ENCODE assay signal across 8 cellular contexts in the genomic region with DNA sequence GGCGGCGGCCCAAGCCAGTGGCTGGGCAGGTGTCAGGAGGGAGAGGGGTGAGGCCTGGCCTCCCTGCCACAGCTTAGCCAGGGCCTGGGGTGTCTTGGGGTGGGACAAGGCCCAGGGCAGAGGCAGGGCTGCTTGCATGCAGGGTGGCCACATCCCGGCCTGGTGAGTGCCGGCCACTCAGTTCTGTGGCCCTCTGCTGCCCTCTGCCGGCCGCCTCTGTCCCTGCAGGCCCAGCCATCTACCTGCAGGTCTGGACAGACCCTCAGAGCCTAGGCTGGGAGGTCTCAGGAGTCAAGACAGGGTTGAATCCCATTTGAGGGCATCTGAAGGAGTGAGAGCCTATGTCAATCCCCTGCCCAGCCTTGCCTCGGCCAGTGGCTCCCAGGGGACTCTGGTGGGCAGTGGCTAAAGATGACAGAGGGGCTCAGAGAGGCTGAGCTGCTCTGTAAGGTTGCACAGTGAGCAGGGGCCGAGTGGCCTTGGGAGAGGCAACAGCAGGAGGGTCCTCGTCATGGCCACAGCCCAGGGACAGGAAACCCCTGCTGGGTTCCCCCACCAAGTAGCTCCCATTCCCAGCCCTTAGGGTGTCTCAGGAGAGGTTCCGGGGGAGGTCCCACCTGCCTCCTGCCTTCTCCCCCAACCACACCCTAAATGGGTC. TPM values are rescaled to one million over a fixed set of nuclear protein-coding genes. Genes with fewer than 3 reads are reported as not detected.
DNase-seq lines count a peak whose midpoint lies in the region; ATAC-seq, FAIRE-seq and TF ChIP-seq lines count a peak whose summit lies in the region.
"Not testable (repeated sequence)": the region's sequence is repeated elsewhere in the genome, so short reads cannot be mapped to it uniquely, and the experiment has no call there.

No MANE protein-coding gene starts in this region.

- peak; percentile 91 to 98 (median 94) for ATAC-seq in pancreas
- ATAC-seq in stimulated activated naive B cell treated with anti-CD40 and anti-IgM and Interleukin-4, amounts not matched to agents 10 μg/mL and 1 μg/mL and 100 μg/mL, for 72 hours (replicated peaks) = peak; percentile 90 to 91

- CTCF ChIA-PET in Calu3 (lab: Charles Lee) = interaction anchor here (2.3 kb wide), 1 partner anchor 129 kb away, joined by 11 read pairs; no protein-coding TSS in a partner anchor
- CTCF ChIA-PET in activated CD4-positive, alpha-beta memory T cell treated with anti-CD3 and anti-CD28 coated beads, Interleukin-2, amount 10 ng/mL, durations not matched to agents 7 days and 5 days (lab: Charles Lee) = interaction anchor here (0.7 to 1.1 kb wide), 3 partner anchors 34 to 129 kb away, joined by 3 to 6 read pairs (median 3); a partner anchor contains a TSS
- CTCF ChIA-PET in mammary epithelial cell (lab: Charles Lee; ENCODE audit: low non-redundant PET) = not testable (repeated sequence)

- peaks cover 14% of the 10 kb centered on the region for H3K27me3 ChIP-seq in OCI-LY3 (ENCODE audit: low read depth, low read length)
- H3K27me3 ChIP-seq in mammary epithelial cell (ENCODE audit: insufficient read depth, low read length); right atrium auricular region; pancreas: not testable (repeated sequence)

- H3K36me3 Mint-ChIP-seq in Calu3 (ENCODE audit: insufficient read depth, unreplicated experiment); activated CD4-positive, alpha-beta memory T cell treated with anti-CD3 and anti-CD28 coated beads, Interleukin-2, amount 10 ng/mL, durations not matched to agents 7 days and 5 days (ENCODE audit: low read depth); stimulated activated naive B cell treated with anti-CD40 and anti-IgM and Interleukin-4, amounts not matched to agents 10 μg/mL and 1 μg/mL and 100 μg/mL, for 72 hours: not testable (repeated sequence)

- H3K79me2 ChIP-seq in OCI-LY3 (ENCODE audit: low read length); mammary epithelial cell (ENCODE audit: insufficient read depth, low read length): not testable (repeated sequence)

- H3K4me1 Mint-ChIP-seq in Calu3 (ENCODE audit: low read depth, unreplicated experiment); activated CD4-positive, alpha-beta memory T cell treated with anti-CD3 and anti-CD28 coated beads, Interleukin-2, amount 10 ng/mL, durations not matched to agents 7 days and 5 days: not testable (repeated sequence)
- H3K4me1 Mint-ChIP-seq in stimulated activated naive B cell treated with anti-CD40 and anti-IgM and Interleukin-4, amounts not matched to agents 10 μg/mL and 1 μg/mL and 100 μg/mL, for 72 hours = peaks cover 4 to 16% of the 10 kb centered on the region in 2 donors

- WGBS in mammary epithelial cell (ENCODE audit: low coverage, missing lambda C conversion rate) = 0% methylated on average over 5 of the region's 10 CpGs
- WGBS in pancreas, 2 donors = 2 to 25% methylated on average over 4 to 9 of the region's 10 CpGs

- not testable (repeated sequence) for H3K36me3 ChIP-seq in OCI-LY3 (replicated peaks; ENCODE audit: low read depth, low read length); mammary epithelial cell (ENCODE audit: insufficient read depth, low read length); right atrium auricular region; pancreas

- H3K4me3 Mint-ChIP-seq in Calu3 (ENCODE audit: low read depth, unreplicated experiment); activated CD4-positive, alpha-beta memory T cell treated with anti-CD3 and anti-CD28 coated beads, Interleukin-2, amount 10 ng/mL, durations not matched to agents 7 days and 5 days; stimulated activated naive B cell treated with anti-CD40 and anti-IgM and Interleukin-4, amounts not matched to agents 10 μg/mL and 1 μg/mL and 100 μg/mL, for 72 hours: not testable (repeated sequence)

- not testable (repeated sequence) for H3K9me3 Mint-ChIP-seq in Calu3 (ENCODE audit: low read depth, unreplicated experiment); activated CD4-positive, alpha-beta memory T cell treated with anti-CD3 and anti-CD28 coated beads, Interleukin-2, amount 10 ng/mL, durations not matched to agents 7 days and 5 days; stimulated activated naive B cell treated with anti-CD40 and anti-IgM and Interleukin-4, amounts not matched to agents 10 μg/mL and 1 μg/mL and 100 μg/mL, for 72 hours

- not testable (repeated sequence) for H3K27ac ChIP-seq in OCI-LY3 (ENCODE audit: low read length); mammary epithelial cell (ENCODE audit: insufficient read depth, low read depth, low read length); right atrium auricular region; pancreas

- H3K4me2 ChIP-seq in OCI-LY3 (ENCODE audit: low read length); mammary epithelial cell (ENCODE audit: insufficient read depth, low read depth, low read length): not testable (repeated sequence)

- not testable (repeated sequence) for H3K9me3 ChIP-seq in OCI-LY3 (ENCODE audit: insufficient read depth, low read length); mammary epithelial cell (replicated peaks; ENCODE audit: insufficient read depth, low read length); right atrium auricular region; pancreas

- intact Hi-C loops in Calu3 (cut with micrococcal nuclease; ENCODE audit: unreplicated experiment) = not testable (repeated sequence)
- intact Hi-C loops in mammary epithelial cell (cut with micrococcal nuclease) (loop anchor here (1.0 kb wide), 1 partner anchor 129 kb away; no protein-coding TSS in a partner anchor), pancreas (cut with DNase I) (loop anchor here (2.0 to 10.0 kb wide), 3 partner anchors 129 to 311 kb away; a partner anchor contains a TSS)

- not testable (repeated sequence) for H3K9ac ChIP-seq in OCI-LY3 (ENCODE audit: low read length); mammary epithelial cell (ENCODE audit: insufficient read depth, low read length)

- H3K27ac Mint-ChIP-seq in Calu3 (ENCODE audit: unreplicated experiment); activated CD4-positive, alpha-beta memory T cell treated with anti-CD3 and anti-CD28 coated beads, Interleukin-2, amount 10 ng/mL, durations not matched to agents 7 days and 5 days; stimulated activated naive B cell treated with anti-CD40 and anti-IgM and Interleukin-4, amounts not matched to agents 10 μg/mL and 1 μg/mL and 100 μg/mL, for 72 hours: not testable (repeated sequence)

- H3K27me3 Mint-ChIP-seq in Calu3 (ENCODE audit: unreplicated experiment) = peaks cover 86% of the 10 kb centered on the region
- not testable (repeated sequence) for H3K27me3 Mint-ChIP-seq in activated CD4-positive, alpha-beta memory T cell treated with anti-CD3 and anti-CD28 coated beads, Interleukin-2, amount 10 ng/mL, durations not matched to agents 7 days and 5 days; stimulated activated naive B cell treated with anti-CD40 and anti-IgM and Interleukin-4, amounts not matched to agents 10 μg/mL and 1 μg/mL and 100 μg/mL, for 72 hours

- DNase-seq in Calu3 (peak; percentile 85), HTR-8/SVneo (ENCODE audit: insufficient read length, low spot score) (peak; percentile 23), right atrium auricular region (ENCODE audit: low spot score) (peak; percentile 80), pancreas (peak; percentile 54 to 98 (median 88))
- DNase-seq in activated CD4-positive, alpha-beta memory T cell treated with anti-CD3 and anti-CD28 coated beads, Interleukin-2, amount 10 ng/mL, durations not matched to agents 7 days and 5 days = peak; percentile 81
- not testable (repeated sequence) for DNase-seq in mammary epithelial cell
- DNase-seq in stimulated activated naive B cell treated with anti-CD40 and anti-IgM and Interleukin-4, amounts not matched to agents 10 μg/mL and 1 μg/mL and 100 μg/mL, for 72 hours = peak; percentile 72

- POLR2A ChIA-PET in activated CD4-positive, alpha-beta memory T cell treated with anti-CD3 and anti-CD28 coated beads, Interleukin-2, amount 10 ng/mL, durations not matched to agents 7 days and 5 days (lab: Charles Lee) = not testable (repeated sequence)

- dilution Hi-C loops in mammary epithelial cell (cut with HindIII; ENCODE audit: low sequenced_read_pairs) = not testable (repeated sequence)

- in situ Hi-C loops in mammary epithelial cell (cut with MboI; ENCODE audit: low sequenced_read_pairs in 2 of 2) = loop anchor here in 1 of 2 donors (25.0 kb wide), 1 partner anchor 1349 kb away; a partner anchor contains a TSS

- not testable (repeated sequence) for H2AFZ ChIP-seq in OCI-LY3 (ENCODE audit: low read depth, low read length); mammary epithelial cell (ENCODE audit: low read depth, low read length)

- not testable (repeated sequence) for H4K20me1 ChIP-seq in OCI-LY3 (ENCODE audit: insufficient read depth, low read length); mammary epithelial cell (ENCODE audit: insufficient read depth, low read length)

- not testable (repeated sequence) for H3K4me1 ChIP-seq in OCI-LY3 (ENCODE audit: low read length); mammary epithelial cell (ENCODE audit: insufficient read depth, low read length); right atrium auricular region; pancreas

- not testable (repeated sequence) for H3K4me3 ChIP-seq in OCI-LY3 (ENCODE audit: low read length); mammary epithelial cell (replicated peaks in 1 of 3; ENCODE audit: insufficient read depth in 1 of 3, low read depth in 2 of 3, low read length in 3 of 3); right atrium auricular region; pancreas

- peak; percentile 54 for FAIRE-seq in HTR-8/SVneo (lab: Jason Lieb, UNC)
- FAIRE-seq in pancreas (lab: Jason Lieb, UNC) = not testable (repeated sequence)

- peak; percentile 87 for TF ChIP-seq CTCF in Calu3 (IDR thresholded peaks at IDR 0.05; ENCODE audit: unreplicated experiment)
- peak; percentile 67 for TF ChIP-seq CTCF in OCI-LY3 (IDR thresholded peaks at IDR 0.05; ENCODE audit: low read depth, low read length)
- peak; percentile 70 to 80 for TF ChIP-seq CTCF in mammary epithelial cell (conservative IDR thresholded peaks at IDR 0.05 in 1 of 2, IDR thresholded peaks at IDR 0.05 in 1 of 2; ENCODE audit: extremely low read depth in 1 of 2, insufficient read depth in 1 of 2, low read depth in 1 of 2, low read length in 2 of 2)
- peak; percentile 78 to 92 for TF ChIP-seq CTCF in right atrium auricular region (IDR thresholded peaks at IDR 0.05)
- TF ChIP-seq CTCF in pancreas (IDR thresholded peaks at IDR 0.05) = peak; percentile 79 to 98 (median 87)

- BruUV-seq in Calu3 (replicated peaks; lab: Mats Ljungman, UMichigan); mammary epithelial cell (replicated peaks; lab: Mats Ljungman, UMichigan): not testable (repeated sequence)

RNA-seq across cellular contexts. Expression of a gene that starts 17.7 kb away (rescaled TPM):
- total RNA-seq in Calu3 (2022) (4.1 and 4.2 TPM in 2 replicates), mammary epithelial cell (10 to 100 TPM in 1 of 2 donors, 1 to 10 TPM in 1; 3.8 to 10.5 TPM), right atrium auricular region (1 to 10 TPM; 1.0 to 2.0 TPM), pancreas (1 to 10 TPM in 5 of 6 donors, under 1 TPM in 1; 0.88 to 7.4 (median 1.9) TPM)
- 1 to 10 TPM; 2.3 to 3.1 TPM for total RNA-seq in activated CD4-positive, alpha-beta memory T cell treated with anti-CD3 and anti-CD28 coated beads, Interleukin-2, amount 10 ng/mL, durations not matched to agents 7 days and 5 days
- polyA plus RNA-seq in mammary epithelial cell (10.5 TPM), pancreas (1 to 10 TPM; 1.7 TPM)
- 2.4 TPM for polyA minus RNA-seq in mammary epithelial cell

RNA-seq across cellular contexts. Expression of a gene that starts 34.0 kb away (rescaled TPM):
- total RNA-seq in Calu3 (2022) (35.0 and 39.6 TPM in 2 replicates), mammary epithelial cell (10 to 100 TPM; 28.7 to 40.8 TPM), right atrium auricular region (10 to 100 TPM; 60.4 to 64.3 TPM), pancreas (10 to 100 TPM; 17.2 to 23.5 (median 21.6) TPM)
- 10 to 100 TPM; 40.8 to 41.1 TPM for total RNA-seq in activated CD4-positive, alpha-beta memory T cell treated with anti-CD3 and anti-CD28 coated beads, Interleukin-2, amount 10 ng/mL, durations not matched to agents 7 days and 5 days
- polyA plus RNA-seq in mammary epithelial cell (40.6 TPM), pancreas (10 to 100 TPM; 49.2 to 53.4 TPM)
- polyA minus RNA-seq in mammary epithelial cell = 6.7 TPM
